1 cellular context compared by ENCODE assay signal in genomic region chr17:64319531-64319930, GRCh38.
TF ChIP-seq lines count a peak whose summit lies in the region.

No MANE protein-coding gene starts in this region.

TF ChIP-seq in HepG2, 621 proteins besides CTCF, POLR2A, EP300 and RAD21 (continued from another document):
- TF ChIP-seq ZNF318 (CRISPR knock-in tag; IDR thresholded peaks at IDR 0.05) (0 out of 2 replicates have a peak, but pooled peaks have one; percentile 27), BCL6 (CRISPR knock-in tag; IDR thresholded peaks at IDR 0.05) (no peak), NFKBIZ (CRISPR knock-in tag; IDR thresholded peaks at IDR 0.05) (no peak), GABPB1 (CRISPR knock-in tag; IDR thresholded peaks at IDR 0.05) (no peak)
TF ChIP-seq in HepG2: peak in this region for 9.
